Comparison of ENCODE assay signal across 13 cellular contexts in the genomic region with DNA sequence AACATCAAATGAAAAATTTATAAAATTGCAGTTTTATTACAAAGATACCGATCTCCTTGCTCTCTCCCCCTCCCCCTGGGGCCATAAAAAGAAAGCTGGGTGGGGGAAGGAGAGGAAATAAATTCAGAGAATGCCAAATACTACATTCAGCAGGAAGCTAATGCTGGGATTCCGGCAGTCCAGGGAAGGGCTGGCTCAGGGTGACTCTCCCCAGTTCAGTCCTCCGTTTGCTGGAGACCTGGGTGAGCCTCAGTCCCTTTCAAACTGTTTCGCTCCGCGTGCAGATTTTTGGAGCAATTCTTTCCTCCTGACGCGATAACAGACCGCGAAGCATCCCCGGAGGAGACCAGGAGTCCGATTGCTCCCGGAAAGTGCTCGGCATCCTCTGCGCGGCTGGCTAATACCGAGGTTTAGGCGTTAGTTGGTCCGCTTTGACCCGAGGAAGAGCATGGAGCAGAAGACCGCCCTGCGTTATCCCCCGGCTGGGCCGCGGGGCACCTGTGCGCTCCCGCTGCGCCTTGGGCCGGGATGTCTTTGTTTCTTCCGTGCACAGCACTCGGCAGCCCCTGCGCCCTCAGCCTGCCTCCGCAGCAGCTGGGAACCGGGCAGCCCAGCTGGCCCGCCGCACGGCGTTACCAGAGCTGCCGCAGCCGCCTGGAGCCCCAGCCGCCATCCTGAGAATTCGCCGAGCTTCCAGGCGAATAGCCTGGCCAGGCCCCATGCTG. TPM values are rescaled to one million over a fixed set of nuclear protein-coding genes. Genes with fewer than 3 reads are reported as not detected.
DNase-seq lines count a peak whose midpoint lies in the region; ATAC-seq and TF ChIP-seq lines count a peak whose summit lies in the region.
"Had no signal": no experiment of that assay in that cellular context is flagged by ENCODE, and none has a peak within 500 bp of the region (broad histone marks: within the 10 kb centered on the region; RNA-seq: fewer than 3 reads in every experiment).

No MANE protein-coding gene starts in this region.

- H3K27me3 Mint-ChIP-seq in stimulated activated memory B cell treated with anti-CD40 and anti-IgM and Interleukin-4, amounts not matched to agents 10 μg/mL and 1 μg/mL and 100 μg/mL, for 72 hours, result peaks cover 48% of the 10 kb centered on the region

- H3K4me3 Mint-ChIP-seq in stimulated activated memory B cell treated with anti-CD40 and anti-IgM and Interleukin-4, amounts not matched to agents 10 μg/mL and 1 μg/mL and 100 μg/mL, for 72 hours, result no peak overlapping the region
- H3K4me3 Mint-ChIP-seq: activated T-cell treated with anti-CD3 and anti-CD28 coated beads, Interleukin-2, amount 50 U/mL, for 4 hours; CD4-positive, alpha-beta memory T cell had no signal

- H3K27me3 ChIP-seq in body of pancreas, result peaks cover 0 to 55% of the 10 kb centered on the region in 2 donors

- H3K4me1 ChIP-seq in ES-I3 (ENCODE audit: insufficient read depth, low read length), result peaks cover 8% of the 10 kb centered on the region
- H3K4me1 ChIP-seq in body of pancreas, result peaks cover 14% of the 10 kb centered on the region

- peak overlapping the region; percentile 8 to 66 (median 34) for H3K27ac ChIP-seq in body of pancreas

- TF ChIP-seq POLR2A in body of pancreas (IDR thresholded peaks at IDR 0.05), result peak in 1 of 3 donors; percentile 15

- H3K36me3 ChIP-seq in ES-I3 (ENCODE audit: insufficient read depth, low read length) (no peaks in the 10 kb centered on the region), body of pancreas (replicated peaks in 1 of 2; ENCODE audit: insufficient read depth in 1 of 2, low read depth in 2 of 2) (no peaks in the 10 kb centered on the region)

- WGBS in body of pancreas, 2 donors, result 9 to 15% methylated on average over 29 to 38 of the region's 44 CpGs

- DNase-seq in body of pancreas (peak in 1 of 4 donors; percentile 12), kidney tubule cell (ENCODE audit: low spot score) (peak; percentile 42), retina (peak; percentile 84), pons (ENCODE audit: low spot score) (no peak)
- DNase-seq: activated T-cell treated with anti-CD3 and anti-CD28 coated beads, Interleukin-2, amount 50 U/mL, for 4 hours; CD4-positive, alpha-beta memory T cell; effector memory CD4-positive, alpha-beta T cell; midbrain had no signal

- TF ChIP-seq CTCF in body of pancreas (IDR thresholded peaks at IDR 0.05), result no peak

- H3K4me3 ChIP-seq in body of pancreas, result no peak overlapping the region

- H3K9me3 ChIP-seq in ES-I3 (ENCODE audit: control insufficient read depth, insufficient read depth, low read length) (no peaks in the 10 kb centered on the region), body of pancreas (no peaks in the 10 kb centered on the region)

- H3K9ac ChIP-seq in ES-I3 (ENCODE audit: low read depth, low read length), result peak overlapping the region; percentile 38; the same call in 1 of the 2 replicates

- peaks cover 11% of the 10 kb centered on the region for H3K36me3 Mint-ChIP-seq in stimulated activated memory B cell treated with anti-CD40 and anti-IgM and Interleukin-4, amounts not matched to agents 10 μg/mL and 1 μg/mL and 100 μg/mL, for 72 hours

- intact Hi-C loops in body of pancreas (cut with DNase I), result no loop called here

- ATAC-seq in body of pancreas, result no peak
- no peak for ATAC-seq in GM19023 (IDR thresholded peaks at IDR 0.05; ENCODE audit: unreplicated experiment)
- no peak for ATAC-seq in HG02870 (IDR thresholded peaks at IDR 0.05; ENCODE audit: unreplicated experiment)
- ATAC-seq in stimulated activated memory B cell treated with anti-CD40 and anti-IgM and Interleukin-4, amounts not matched to agents 10 μg/mL and 1 μg/mL and 100 μg/mL, for 72 hours, result no peak
- ATAC-seq: activated T-cell treated with anti-CD3 and anti-CD28 coated beads, Interleukin-2, amount 50 U/mL, for 4 hours had no signal

- H3K4me1 Mint-ChIP-seq in stimulated activated memory B cell treated with anti-CD40 and anti-IgM and Interleukin-4, amounts not matched to agents 10 μg/mL and 1 μg/mL and 100 μg/mL, for 72 hours, result peaks cover 11% of the 10 kb centered on the region

- no peak overlapping the region for H3K27ac Mint-ChIP-seq in stimulated activated memory B cell treated with anti-CD40 and anti-IgM and Interleukin-4, amounts not matched to agents 10 μg/mL and 1 μg/mL and 100 μg/mL, for 72 hours
- H3K27ac Mint-ChIP-seq: CD4-positive, alpha-beta memory T cell had no signal

- H3K9me3 Mint-ChIP-seq in stimulated activated memory B cell treated with anti-CD40 and anti-IgM and Interleukin-4, amounts not matched to agents 10 μg/mL and 1 μg/mL and 100 μg/mL, for 72 hours, result peaks cover 3% of the 10 kb centered on the region
- H3K9me3 Mint-ChIP-seq: activated T-cell treated with anti-CD3 and anti-CD28 coated beads, Interleukin-2, amount 50 U/mL, for 4 hours had no signal

RNA-seq across cellular contexts. Expression of gene HOXA2, which starts 3.9 kb away (rescaled TPM):
- under 1 TPM in 1 of 2 donors, not detected in 1; 0.66 TPM for total RNA-seq in body of pancreas
- total RNA-seq: activated T-cell treated with anti-CD3 and anti-CD28 coated beads, Interleukin-2, amount 50 U/mL, for 4 hours; CD4-positive, alpha-beta memory T cell; T-helper 1 cell treated with Interleukin-12 subunit alpha and Interleukin-12 subunit beta and Interleukin-4 antibody, amounts not matched to agents 30 ng/mL and 1 ng/mL, for 36 hours had no signal

RNA-seq across cellular contexts. Expression of gene HOXA1, which starts 10.5 kb away (rescaled TPM):
- total RNA-seq in body of pancreas, result not detected

RNA-seq across cellular contexts. Expression of gene HOXA4, which starts 24.2 kb away (rescaled TPM):
- 1 to 10 TPM in 1 of 2 donors, under 1 TPM in 1; 0.78 to 1.6 TPM for total RNA-seq in body of pancreas

RNA-seq across cellular contexts. Expression of gene HOXA5, which starts 37.1 kb away (rescaled TPM):
- total RNA-seq in body of pancreas, result 1 to 10 TPM in 1 of 2 donors, under 1 TPM in 1; 0.99 to 2.6 TPM
- total RNA-seq: activated T-cell treated with anti-CD3 and anti-CD28 coated beads, Interleukin-2, amount 50 U/mL, for 4 hours; CD4-positive, alpha-beta memory T cell; T-helper 1 cell treated with Interleukin-12 subunit alpha and Interleukin-12 subunit beta and Interleukin-4 antibody, amounts not matched to agents 30 ng/mL and 1 ng/mL, for 36 hours had no signal

RNA-seq across cellular contexts. Expression of gene HOXA6, which starts 41.2 kb away (rescaled TPM):
- not detected for total RNA-seq in body of pancreas
- total RNA-seq: activated T-cell treated with anti-CD3 and anti-CD28 coated beads, Interleukin-2, amount 50 U/mL, for 4 hours; CD4-positive, alpha-beta memory T cell; T-helper 1 cell treated with Interleukin-12 subunit alpha and Interleukin-12 subunit beta and Interleukin-4 antibody, amounts not matched to agents 30 ng/mL and 1 ng/mL, for 36 hours had no signal
